8 cellular contexts compared by ENCODE assay signal in the genomic region with DNA sequence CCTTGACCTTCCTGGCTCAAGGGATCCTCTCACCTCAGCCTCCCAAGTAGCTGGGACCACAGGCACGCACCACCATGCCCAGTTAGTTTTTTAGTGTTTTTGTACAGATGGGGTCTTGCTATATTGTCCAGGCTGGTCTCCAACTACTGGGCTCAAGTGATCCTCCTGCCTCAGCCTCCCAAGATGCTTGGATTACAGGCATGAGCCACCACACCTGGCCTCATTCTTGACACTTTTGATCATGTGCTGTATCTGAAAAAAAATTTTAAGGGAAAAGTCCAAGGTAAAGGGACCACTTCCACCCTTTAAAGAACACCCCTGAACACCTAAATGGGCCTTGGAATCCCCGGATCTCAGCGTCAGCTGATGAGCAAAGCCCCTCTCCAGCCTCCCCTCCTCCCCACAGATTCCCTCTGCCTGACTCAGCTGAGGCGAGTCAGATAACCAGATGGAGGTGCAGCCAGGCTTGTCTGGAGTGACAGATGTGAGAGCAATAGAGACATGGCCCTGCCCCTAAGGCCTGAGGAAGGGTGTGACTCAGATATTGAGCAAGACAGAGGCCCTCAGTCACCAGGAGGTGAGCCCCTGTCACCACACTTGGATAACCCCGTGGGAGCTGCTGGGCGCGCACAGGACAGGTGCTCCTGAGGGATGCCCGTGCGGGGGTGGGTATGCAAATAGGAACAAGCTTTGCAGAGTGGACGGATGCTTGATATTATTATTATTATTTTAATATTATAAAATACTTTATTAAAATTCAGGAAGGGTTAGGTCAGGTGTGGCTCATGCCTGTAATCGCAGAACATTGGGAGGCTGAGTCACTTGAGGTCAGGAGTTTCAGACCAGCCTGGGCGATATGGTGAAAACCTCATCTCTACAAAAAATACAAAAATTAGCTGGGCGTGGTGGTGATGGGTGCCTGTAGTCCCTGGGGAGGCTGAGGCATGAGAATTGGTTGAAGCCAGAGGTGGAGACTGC.
DNase-seq lines count a peak whose midpoint lies in the region; ATAC-seq and TF ChIP-seq lines count a peak whose summit lies in the region.

No MANE protein-coding gene starts in this region.

- DNase-seq in AML-193 (lab: John Stamatoyannopoulos, UW), result peak; percentile 81 to 88
- DNase-seq in NCI-H1092 (lab: John Stamatoyannopoulos, UW), result peak; percentile 25
- DNase-seq in SKM-1 (lab: John Stamatoyannopoulos, UW; ENCODE audit: unreplicated experiment), result peak; percentile 92
- peak; percentile 95 to 97 for DNase-seq in foreskin fibroblast
- DNase-seq in stimulated activated CD8-positive, alpha-beta memory T cell treated with anti-CD3 and anti-CD28 coated beads, Interleukin-2, amount 100 ng/mL, for 48 hours (ENCODE audit: low read depth in 2 of 2), result peak; percentile 43 to 57
- no peak for DNase-seq in activated CD4-positive, CD25-positive, alpha-beta regulatory T cell treated with anti-CD3 and anti-CD28 coated beads, Interleukin-2, amount 50 U/mL, for 72 hours

- H3K4me3 ChIP-seq in foreskin fibroblast (ENCODE audit: low read depth in 1 of 2, low read length in 2 of 2), result no peak overlapping the region

- no peak for TF ChIP-seq CTCF in foreskin fibroblast (IDR thresholded peaks at IDR 0.05; ENCODE audit: low read depth, low read length)

- ATAC-seq in GM18502 (IDR thresholded peaks at IDR 0.05; ENCODE audit: poor library complexity, unreplicated experiment) (peak; percentile 78), HG02678 (IDR thresholded peaks at IDR 0.05; ENCODE audit: unreplicated experiment) (peak; percentile 75)
